Comparison of ENCODE assay signal across 10 cellular contexts in the genomic region with DNA sequence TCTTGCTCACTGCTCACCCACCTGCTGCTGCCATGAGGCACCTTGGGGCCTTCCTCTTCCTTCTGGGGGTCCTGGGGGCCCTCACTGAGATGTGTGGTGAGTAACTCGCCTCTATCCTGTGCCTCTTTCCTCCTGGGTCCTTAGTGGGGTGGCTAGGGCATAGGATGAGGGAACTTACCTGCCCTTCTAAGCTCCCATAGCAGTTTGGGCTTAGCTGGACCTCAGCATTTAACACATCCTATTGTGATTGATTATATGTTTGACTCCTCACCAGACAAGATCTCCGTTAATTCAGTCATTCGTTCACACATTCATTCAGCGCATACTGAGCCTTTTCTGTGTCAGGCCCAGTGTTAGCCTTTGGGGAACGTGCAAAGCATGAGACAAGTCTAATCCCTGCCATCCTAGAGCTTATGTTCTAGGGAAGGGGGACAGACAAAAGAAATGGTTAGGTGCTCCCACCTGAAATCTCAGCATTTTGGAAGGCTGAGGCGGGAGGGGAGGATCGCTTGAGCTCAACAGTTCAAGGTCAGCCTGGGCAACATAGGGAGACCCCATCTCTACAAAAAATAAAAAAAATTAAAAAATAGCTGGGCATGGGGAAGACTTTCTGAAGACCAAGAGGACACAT. TPM values are rescaled to one million over a fixed set of nuclear protein-coding genes. Genes with fewer than 3 reads are reported as not detected.
DNase-seq lines count a peak whose midpoint lies in the region; ATAC-seq and TF ChIP-seq lines count a peak whose summit lies in the region.
"Had no signal": no experiment of that assay in that cellular context is flagged by ENCODE, and none has a peak within 500 bp of the region (broad histone marks: within the 10 kb centered on the region; RNA-seq: fewer than 3 reads in every experiment).

No MANE protein-coding gene starts in this region.

- H3K4me3 ChIP-seq in H7 (ENCODE audit: insufficient read depth, low read depth, low read length): peak overlapping the region; percentile 54
- peak overlapping the region; percentile 55 for H3K4me3 ChIP-seq in skeletal muscle cell (ENCODE audit: low read depth, low read length)

- ATAC-seq in WTC11 (no peak), left ventricle myocardium superior (no peak), HG02571 (IDR thresholded peaks at IDR 0.05; ENCODE audit: unreplicated experiment) (no peak)

- no peaks in the 10 kb centered on the region for H3K9me3 Mint-ChIP-seq in WTC11

- H3K27me3 Mint-ChIP-seq in WTC11 (ENCODE audit: low read depth): no peaks in the 10 kb centered on the region

- DNase-seq in H7 (no peak), WTC11 (ENCODE audit: low spot score) (no peak), left ventricle myocardium superior (peak; percentile 10), skeletal muscle cell (ENCODE audit: low read depth) (no peak), NCI-H526 (lab: John Stamatoyannopoulos, UW) (no peak), CD1c-positive myeloid dendritic cell (ENCODE audit: extremely low spot score) (no peak), ureter (ENCODE audit: low spot score) (no peak)

- H3K27me3 ChIP-seq in H7 (ENCODE audit: control insufficient read depth, insufficient read depth, low read length): no peaks in the 10 kb centered on the region

- H3K4me1 Mint-ChIP-seq in WTC11: peaks cover 40% of the 10 kb centered on the region

- POLR2A ChIA-PET in WTC11 (lab: Charles Lee): interaction anchor here (1.0 to 1.5 kb wide), 3 partner anchors 20 to 147 kb away, joined by 3 read pairs; no protein-coding TSS in a partner anchor

- peak overlapping the region; percentile 81 for H3K4me3 Mint-ChIP-seq in WTC11

- intact Hi-C loops in left ventricle myocardium superior (cut with micrococcal nuclease): no loop called here

- CTCF ChIA-PET in WTC11 (lab: Charles Lee): interaction anchor here (0.6 to 4.0 kb wide), 19 partner anchors 10 to 872 kb away, joined by 3 to 43 read pairs (median 4); partner anchors contain the start of genes DUSP18, PLA2G3, SLC35E4 and SMTN

- no peak for TF ChIP-seq CTCF in WTC11 (IDR thresholded peaks at IDR 0.05)

- peaks cover 3% of the 10 kb centered on the region for H3K36me3 ChIP-seq in H7 (replicated peaks; ENCODE audit: control insufficient read depth, insufficient read depth, low read length)

- H3K27ac Mint-ChIP-seq in WTC11: peak overlapping the region; percentile 35

- H3K36me3 Mint-ChIP-seq in WTC11: peaks cover 20% of the 10 kb centered on the region

TF ChIP-seq in WTC11, 78 proteins besides CTCF, POLR2A, EP300 and RAD21:
- TF ChIP-seq GRHL2 (CRISPR knock-in tag; IDR thresholded peaks at IDR 0.05; ENCODE audit: insufficient replicate concordance, severe bottlenecking) (no peak), ZNF121 (CRISPR knock-in tag; IDR thresholded peaks at IDR 0.05) (peak; percentile 56; the same call in 1 of the 2 replicates)

RNA-seq across cellular contexts. Expression of gene TCN2, which starts 0.4 kb away (rescaled TPM):
- 35.6 and 40.3 TPM in 2 replicates for total RNA-seq in H7 (2014; rRNA removed; shearing (Covaris generic))
- total RNA-seq in WTC11 (2021) (34.7 to 39.0 TPM (median 36.7 TPM) in 3 replicates), left ventricle myocardium superior (14.6 TPM), ureter (24.2 TPM)

RNA-seq across cellular contexts. Expression of gene PES1, which starts 15.7 kb away (rescaled TPM):
- total RNA-seq in H7 (2014; rRNA removed; shearing (Covaris generic)): 86.2 and 111 TPM in 2 replicates
- total RNA-seq in WTC11 (2021): 108 to 128 TPM (median 109 TPM) in 3 replicates
- 21.6 TPM for total RNA-seq in left ventricle myocardium superior
- 82.9 TPM for total RNA-seq in ureter

RNA-seq across cellular contexts. Expression of gene SLC35E4, which starts 28.2 kb away (rescaled TPM):
- total RNA-seq in H7 (2014; rRNA removed; shearing (Covaris generic)): 5.1 and 6.5 TPM in 2 replicates
- 5.2 to 5.5 TPM (median 5.3 TPM) in 3 replicates for total RNA-seq in WTC11 (2021)
- 3.1 TPM for total RNA-seq in left ventricle myocardium superior
- 3.9 TPM for total RNA-seq in ureter

RNA-seq across cellular contexts. Expression of gene GAL3ST1, which starts 33.0 kb away (rescaled TPM):
- total RNA-seq in H7 (2014; rRNA removed; shearing (Covaris generic)): 8.4 and 11.9 TPM in 2 replicates
- total RNA-seq in WTC11 (2021) (11.0 to 11.6 TPM (median 11.2 TPM) in 3 replicates), left ventricle myocardium superior (0.57 TPM), ureter (0.73 TPM)
- total RNA-seq: pulmonary artery endothelial cell; T-helper 2 cell treated with Interferon-gamma antibody and Interleukin-4, amounts not matched to agents 100 ng/mL and 5 ng/mL, for 36 hours had no signal
